In the genomic region with DNA sequence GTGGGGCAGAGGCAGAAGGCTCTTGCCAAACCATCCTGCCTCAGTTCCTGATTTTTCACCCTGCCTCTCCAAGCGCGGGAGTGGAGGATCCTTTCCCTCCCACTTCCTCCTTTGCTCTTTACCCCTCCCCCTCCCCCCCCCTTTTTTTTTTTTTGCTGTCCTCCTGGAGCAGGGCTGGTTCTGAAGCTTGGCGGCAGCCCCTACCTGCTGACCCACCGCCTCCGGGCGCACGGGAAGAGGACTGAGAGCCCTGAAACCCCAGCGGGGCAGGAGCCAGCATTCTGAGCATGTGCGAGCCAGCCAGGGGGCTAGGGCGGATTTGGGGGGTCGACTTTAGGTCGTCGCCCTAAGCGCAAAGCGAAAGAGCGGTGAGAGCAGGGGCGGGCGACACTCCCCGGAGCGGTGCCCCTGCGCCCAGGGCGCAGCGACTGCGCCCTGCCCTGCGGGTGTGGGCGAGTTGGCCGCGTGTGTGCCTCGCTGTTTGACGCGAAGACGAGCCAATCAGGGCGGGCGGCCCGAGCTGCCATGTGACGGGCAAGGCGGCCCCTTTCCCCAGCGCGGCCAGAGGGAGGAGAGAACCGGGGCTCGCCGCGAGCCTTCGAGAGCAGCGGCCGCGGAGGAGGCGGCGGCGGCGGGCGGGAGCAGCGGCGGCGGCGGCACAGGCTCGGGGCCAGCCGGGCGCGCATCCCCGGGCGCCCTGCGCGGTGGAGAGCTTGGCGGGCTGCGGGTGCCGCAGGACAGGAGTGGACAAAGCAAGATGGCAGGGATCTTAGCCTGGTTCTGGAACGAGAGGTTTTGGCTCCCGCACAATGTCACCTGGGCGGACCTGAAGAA, we compare ENCODE assay signal across 1 cellular context.
TF ChIP-seq lines count a peak whose summit lies in the region.

A gene with protein sequence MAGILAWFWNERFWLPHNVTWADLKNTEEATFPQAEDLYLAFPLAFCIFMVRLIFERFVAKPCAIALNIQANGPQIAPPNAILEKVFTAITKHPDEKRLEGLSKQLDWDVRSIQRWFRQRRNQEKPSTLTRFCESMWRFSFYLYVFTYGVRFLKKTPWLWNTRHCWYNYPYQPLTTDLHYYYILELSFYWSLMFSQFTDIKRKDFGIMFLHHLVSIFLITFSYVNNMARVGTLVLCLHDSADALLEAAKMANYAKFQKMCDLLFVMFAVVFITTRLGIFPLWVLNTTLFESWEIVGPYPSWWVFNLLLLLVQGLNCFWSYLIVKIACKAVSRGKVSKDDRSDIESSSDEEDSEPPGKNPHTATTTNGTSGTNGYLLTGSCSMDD (plus strand): TSS at position 581 of the 834 bp plus-strand sequence. CDS start 177 bp downstream, at position 758.

TF ChIP-seq in WTC11, 78 proteins besides CTCF, POLR2A, EP300 and RAD21 (continued from another document):
- TF ChIP-seq, protein P1, sequence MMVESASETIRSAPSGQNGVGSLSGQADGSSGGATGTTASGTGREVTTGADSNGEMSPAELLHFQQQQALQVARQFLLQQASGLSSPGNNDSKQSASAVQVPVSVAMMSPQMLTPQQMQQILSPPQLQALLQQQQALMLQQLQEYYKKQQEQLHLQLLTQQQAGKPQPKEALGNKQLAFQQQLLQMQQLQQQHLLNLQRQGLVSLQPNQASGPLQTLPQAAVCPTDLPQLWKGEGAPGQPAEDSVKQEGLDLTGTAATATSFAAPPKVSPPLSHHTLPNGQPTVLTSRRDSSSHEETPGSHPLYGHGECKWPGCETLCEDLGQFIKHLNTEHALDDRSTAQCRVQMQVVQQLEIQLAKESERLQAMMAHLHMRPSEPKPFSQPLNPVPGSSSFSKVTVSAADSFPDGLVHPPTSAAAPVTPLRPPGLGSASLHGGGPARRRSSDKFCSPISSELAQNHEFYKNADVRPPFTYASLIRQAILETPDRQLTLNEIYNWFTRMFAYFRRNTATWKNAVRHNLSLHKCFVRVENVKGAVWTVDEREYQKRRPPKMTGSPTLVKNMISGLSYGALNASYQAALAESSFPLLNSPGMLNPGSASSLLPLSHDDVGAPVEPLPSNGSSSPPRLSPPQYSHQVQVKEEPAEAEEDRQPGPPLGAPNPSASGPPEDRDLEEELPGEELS (CRISPR knock-in tag; IDR thresholded peaks at IDR 0.05): peak; percentile 94
- TF ChIP-seq, protein P2, sequence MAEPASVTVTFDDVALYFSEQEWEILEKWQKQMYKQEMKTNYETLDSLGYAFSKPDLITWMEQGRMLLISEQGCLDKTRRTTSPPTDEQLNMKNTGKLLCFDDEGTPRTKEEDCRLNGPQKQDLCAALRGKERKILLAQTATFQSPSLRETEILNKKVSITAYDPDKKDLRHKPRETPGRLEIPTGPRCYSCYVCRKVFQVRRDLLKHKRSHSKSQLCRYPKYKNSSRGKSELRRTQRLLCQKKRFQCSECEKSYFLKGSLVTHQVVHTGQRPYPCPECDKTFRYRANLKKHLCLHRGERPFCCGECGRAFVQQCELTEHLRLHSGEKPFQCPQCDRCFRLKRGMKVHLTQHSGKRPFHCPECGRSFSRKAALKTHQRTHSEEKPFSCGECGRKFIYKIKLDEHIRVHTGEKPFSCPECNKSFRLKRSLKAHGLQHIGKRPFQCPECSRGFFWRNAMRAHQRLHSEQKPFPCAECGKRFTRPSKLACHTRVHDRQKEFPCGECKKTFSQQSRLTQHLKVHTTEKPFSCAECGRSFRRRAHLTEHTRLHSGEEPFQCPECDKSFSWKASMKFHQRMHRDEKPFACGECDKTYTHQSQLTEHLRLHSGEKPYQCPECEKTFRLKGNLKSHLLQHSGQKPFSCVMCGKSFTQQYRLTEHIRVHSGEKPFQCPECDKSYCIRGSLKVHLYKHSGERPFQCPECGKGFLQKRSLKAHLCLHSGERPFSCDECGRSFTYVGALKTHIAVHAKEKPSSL (CRISPR knock-in tag; conservative IDR thresholded peaks at IDR 0.05): no peak
- no peak for TF ChIP-seq ELF4 (CRISPR knock-in tag; IDR thresholded peaks at IDR 0.05; ENCODE audit: low read depth)
- TF ChIP-seq HMGA2 (CRISPR knock-in tag; IDR thresholded peaks at IDR 0.05): no peak
- no peak for TF ChIP-seq OVOL2 (CRISPR knock-in tag; IDR thresholded peaks at IDR 0.05; ENCODE audit: borderline replicate concordance)
- TF ChIP-seq KAT7 (CRISPR knock-in tag; IDR thresholded peaks at IDR 0.05; ENCODE audit: borderline replicate concordance): 0 out of 2 replicates have a peak, but pooled peaks have one; percentile 52
- TF ChIP-seq NFE2L1 (CRISPR knock-in tag; IDR thresholded peaks at IDR 0.05): peak; percentile 86
- TF ChIP-seq NR3C1 (CRISPR knock-in tag; conservative IDR thresholded peaks at IDR 0.05; ENCODE audit: low read depth): no peak; the same call in 1 of the 2 replicates
- TF ChIP-seq JUN (CRISPR knock-in tag; IDR thresholded peaks at IDR 0.05): peak; percentile 83
- TF ChIP-seq ZNF219 (CRISPR knock-in tag; IDR thresholded peaks at IDR 0.05; ENCODE audit: borderline replicate concordance): no peak
- peak; percentile 97 for TF ChIP-seq ETV6 (CRISPR knock-in tag; IDR thresholded peaks at IDR 0.05)
- TF ChIP-seq, protein P3, sequence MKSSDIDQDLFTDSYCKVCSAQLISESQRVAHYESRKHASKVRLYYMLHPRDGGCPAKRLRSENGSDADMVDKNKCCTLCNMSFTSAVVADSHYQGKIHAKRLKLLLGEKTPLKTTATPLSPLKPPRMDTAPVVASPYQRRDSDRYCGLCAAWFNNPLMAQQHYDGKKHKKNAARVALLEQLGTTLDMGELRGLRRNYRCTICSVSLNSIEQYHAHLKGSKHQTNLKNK (CRISPR knock-in tag; IDR thresholded peaks at IDR 0.05): no peak
- no peak for TF ChIP-seq ZNF396 (CRISPR knock-in tag; IDR thresholded peaks at IDR 0.05; ENCODE audit: borderline replicate concordance)
